Comparison of ENCODE assay signal across 20 cellular contexts in genomic region chr6:52331793-52332457, GRCh38. TPM values are rescaled to one million over a fixed set of nuclear protein-coding genes. Genes with fewer than 3 reads are reported as not detected.
DNase-seq lines count a peak whose midpoint lies in the region; ATAC-seq and TF ChIP-seq lines count a peak whose summit lies in the region.
"Had no signal": no experiment of that assay in that cellular context is flagged by ENCODE, and none has a peak within 500 bp of the region (broad histone marks: within the 10 kb centered on the region; RNA-seq: fewer than 3 reads in every experiment).

No MANE protein-coding gene starts in this region.

- H3K36me3 ChIP-seq in esophagus squamous epithelium (no peaks in the 10 kb centered on the region), stomach (no peaks in the 10 kb centered on the region), lower lobe of right lung (no peaks in the 10 kb centered on the region)
- H3K36me3 ChIP-seq: gastrocnemius medialis, neutrophil, SJCRH30 had no signal

- H3K27ac ChIP-seq in esophagus squamous epithelium (peak overlapping the region; percentile 5 to 83 (median 50)), stomach (peak overlapping the region; percentile 11 to 83 (median 78)), lower lobe of right lung (no peak overlapping the region)
- H3K27ac ChIP-seq: gastrocnemius medialis, neutrophil, SJCRH30 had no signal

- no peaks in the 10 kb centered on the region for H3K36me3 Mint-ChIP-seq in activated CD4-positive, alpha-beta T cell treated with anti-CD3 and anti-CD28 coated beads for 36 hours (ENCODE audit: low read depth)
- H3K36me3 Mint-ChIP-seq in activated CD4-positive, alpha-beta T cell treated with anti-CD3 and anti-CD28 coated beads, Interleukin-2, amount 10 ng/mL, durations not matched to agents 24 days and 14 days (ENCODE audit: low read depth) = no peaks in the 10 kb centered on the region

- TF ChIP-seq POLR2A in esophagus squamous epithelium (IDR thresholded peaks at IDR 0.05) (no peak), stomach (IDR thresholded peaks at IDR 0.05) (no peak)

- TF ChIP-seq CTCF in esophagus squamous epithelium (IDR thresholded peaks at IDR 0.05) (no peak), stomach (IDR thresholded peaks at IDR 0.05) (no peak), lower lobe of right lung (IDR thresholded peaks at IDR 0.05) (no peak)

- intact Hi-C loops in activated CD4-positive, alpha-beta T cell treated with anti-CD3 and anti-CD28 coated beads for 36 hours (cut with DNase I, micrococcal nuclease) = no loop called here
- intact Hi-C loops in esophagus squamous epithelium (cut with DNase I) = no loop called here
- intact Hi-C loops in stomach (cut with DNase I; ENCODE audit: low total_unique reads) = no loop called here
- intact Hi-C loops in lower lobe of right lung (cut with DNase I) = no loop called here
- intact Hi-C loops in activated CD4-positive, alpha-beta T cell treated with anti-CD3 and anti-CD28 coated beads, Interleukin-2, amount 10 ng/mL, durations not matched to agents 24 days and 14 days (cut with micrococcal nuclease) = no loop called here

- H3K27me3 ChIP-seq in esophagus squamous epithelium (no peaks in the 10 kb centered on the region), stomach (no peaks in the 10 kb centered on the region), lower lobe of right lung (ENCODE audit: low read depth) (no peaks in the 10 kb centered on the region)
- H3K27me3 ChIP-seq: gastrocnemius medialis, neutrophil, SJCRH30 had no signal

- TF ChIP-seq EP300 in stomach (IDR thresholded peaks at IDR 0.05) = no peak

- no peak for ATAC-seq in activated CD4-positive, alpha-beta T cell treated with anti-CD3 and anti-CD28 coated beads for 36 hours
- ATAC-seq in lower lobe of right lung = no peak
- ATAC-seq: activated T-cell treated with anti-CD3 and anti-CD28 coated beads, Interleukin-2, amount 50 U/mL, for 4 hours; gastrocnemius medialis; sciatic nerve had no signal

- no peak overlapping the region for H3K4me3 Mint-ChIP-seq in activated CD4-positive, alpha-beta T cell treated with anti-CD3 and anti-CD28 coated beads for 36 hours
- H3K4me3 Mint-ChIP-seq in activated CD4-positive, alpha-beta T cell treated with anti-CD3 and anti-CD28 coated beads, Interleukin-2, amount 10 ng/mL, durations not matched to agents 24 days and 14 days = no peak overlapping the region
- H3K4me3 Mint-ChIP-seq: activated T-cell treated with anti-CD3 and anti-CD28 coated beads, Interleukin-2, amount 50 U/mL, for 4 hours had no signal

- DNase-seq in activated CD4-positive, alpha-beta T cell treated with anti-CD3 and anti-CD28 coated beads for 36 hours = peak; percentile 11
- DNase-seq in activated CD4-positive, alpha-beta T cell treated with anti-CD3 and anti-CD28 coated beads, Interleukin-2, amount 50 U/mL, for 4 hours = no peak
- DNase-seq in NCI-H82 (lab: John Stamatoyannopoulos, UW) (peak; percentile 79), esophagus squamous epithelium (lab: John Stamatoyannopoulos, UW) (no peak), stomach (no peak), lower lobe of right lung (no peak)
- DNase-seq in activated CD4-positive, alpha-beta T cell treated with anti-CD3 and anti-CD28 coated beads, Interleukin-2, amount 50 U/mL, for 1 hour = no peak
- DNase-seq in activated CD4-positive, alpha-beta T cell treated with anti-CD3 and anti-CD28 coated beads, Interleukin-2, amount 10 ng/mL, durations not matched to agents 24 days and 14 days = no peak
- DNase-seq: ACHN; activated CD4-positive, alpha-beta T cell treated with anti-CD3 and anti-CD28 coated beads, Interleukin-2, amount 50 U/mL, for 48 hours; activated T-cell treated with anti-CD3 and anti-CD28 coated beads, Interleukin-2, amount 50 U/mL, for 4 hours; anterior cingulate cortex; gastrocnemius medialis; IMR-90; NCI-H1092; NCI-H226; stimulated activated CD4-positive, alpha-beta T cell treated with anti-CD3 and anti-CD28 coated beads, Interleukin-1b, Interleukin-23, amount 100 ng/mL, for 48 hours had no signal

- H3K4me1 Mint-ChIP-seq in activated CD4-positive, alpha-beta T cell treated with anti-CD3 and anti-CD28 coated beads for 36 hours = peaks cover 52% of the 10 kb centered on the region
- peaks cover 19% of the 10 kb centered on the region for H3K4me1 Mint-ChIP-seq in activated CD4-positive, alpha-beta T cell treated with anti-CD3 and anti-CD28 coated beads, Interleukin-2, amount 10 ng/mL, durations not matched to agents 24 days and 14 days

- H3K9me3 ChIP-seq in esophagus squamous epithelium (no peaks in the 10 kb centered on the region), stomach (no peaks in the 10 kb centered on the region), lower lobe of right lung (no peaks in the 10 kb centered on the region)
- H3K9me3 ChIP-seq: gastrocnemius medialis, neutrophil, SJCRH30 had no signal

- H3K4me1 ChIP-seq in esophagus squamous epithelium = peaks cover 0 to 73% (median 0%) of the 10 kb centered on the region in 3 donors
- peaks cover 12 to 69% (median 39%) of the 10 kb centered on the region in 4 donors for H3K4me1 ChIP-seq in stomach
- H3K4me1 ChIP-seq in lower lobe of right lung = peaks cover 21% of the 10 kb centered on the region
- H3K4me1 ChIP-seq: gastrocnemius medialis had no signal

- no peaks in the 10 kb centered on the region for H3K9me3 Mint-ChIP-seq in activated CD4-positive, alpha-beta T cell treated with anti-CD3 and anti-CD28 coated beads for 36 hours (ENCODE audit: low read depth)
- H3K9me3 Mint-ChIP-seq in activated CD4-positive, alpha-beta T cell treated with anti-CD3 and anti-CD28 coated beads, Interleukin-2, amount 10 ng/mL, durations not matched to agents 24 days and 14 days = no peaks in the 10 kb centered on the region
- H3K9me3 Mint-ChIP-seq: activated T-cell treated with anti-CD3 and anti-CD28 coated beads, Interleukin-2, amount 50 U/mL, for 4 hours had no signal

- H3K4me3 ChIP-seq in esophagus squamous epithelium (no peak overlapping the region), stomach (no peak overlapping the region), lower lobe of right lung (no peak overlapping the region)
- H3K4me3 ChIP-seq: gastrocnemius medialis, SJCRH30 had no signal

- H3K27me3 Mint-ChIP-seq in activated CD4-positive, alpha-beta T cell treated with anti-CD3 and anti-CD28 coated beads for 36 hours = no peaks in the 10 kb centered on the region
- no peaks in the 10 kb centered on the region for H3K27me3 Mint-ChIP-seq in activated CD4-positive, alpha-beta T cell treated with anti-CD3 and anti-CD28 coated beads, Interleukin-2, amount 10 ng/mL, durations not matched to agents 24 days and 14 days

- CTCF ChIA-PET in activated CD4-positive, alpha-beta T cell treated with anti-CD3 and anti-CD28 coated beads for 36 hours (lab: Charles Lee) = interaction anchor here (0.9 to 1.6 kb wide), 3 partner anchors 19 to 85 kb away, joined by 3 to 4 read pairs (median 3); no protein-coding TSS in a partner anchor

- POLR2A ChIA-PET in activated CD4-positive, alpha-beta T cell treated with anti-CD3 and anti-CD28 coated beads for 36 hours (lab: Charles Lee) = interaction anchor here (0.5 to 0.6 kb wide), 2 partner anchors 24 to 58 kb away, joined by 3 to 7 read pairs; no protein-coding TSS in a partner anchor

- no peak overlapping the region for H3K27ac Mint-ChIP-seq in activated CD4-positive, alpha-beta T cell treated with anti-CD3 and anti-CD28 coated beads for 36 hours
- no peak overlapping the region for H3K27ac Mint-ChIP-seq in activated CD4-positive, alpha-beta T cell treated with anti-CD3 and anti-CD28 coated beads, Interleukin-2, amount 10 ng/mL, durations not matched to agents 24 days and 14 days

- WGBS in esophagus squamous epithelium, 2 donors = 44 to 77% methylated on average over 4 of the region's 4 CpGs
- 84 to 92% (median 89%) methylated on average over 4 of the region's 4 CpGs for WGBS in stomach, 5 donors

RNA-seq across cellular contexts. Expression of gene PAQR8, which starts 30.0 kb away (rescaled TPM):
- 1 to 10 TPM; 9.0 to 9.1 TPM for total RNA-seq in activated CD4-positive, alpha-beta T cell treated with anti-CD3 and anti-CD28 coated beads for 36 hours
- total RNA-seq in esophagus squamous epithelium = 10 to 100 TPM in 3 of 4 donors, 1 to 10 TPM in 1; 1.7 to 22.5 (median 11.5) TPM
- 10 to 100 TPM; 14.6 to 46.1 (median 19.6) TPM for total RNA-seq in stomach
- 1 to 10 TPM; 4.0 to 5.2 (median 5.2) TPM for polyA plus RNA-seq in stomach
- total RNA-seq in lower lobe of right lung = 6.8 TPM
- total RNA-seq in activated CD4-positive, alpha-beta T cell treated with anti-CD3 and anti-CD28 coated beads, Interleukin-2, amount 10 ng/mL, durations not matched to agents 24 days and 14 days = 4.5 and 4.8 TPM in 2 replicates

RNA-seq across cellular contexts. Expression of gene MCM3, which starts 47.4 kb away (rescaled TPM):
- total RNA-seq in activated CD4-positive, alpha-beta T cell treated with anti-CD3 and anti-CD28 coated beads for 36 hours = 100 to 1,000 TPM; 276 to 279 TPM
- total RNA-seq in esophagus squamous epithelium (10 to 100 TPM; 37.5 to 70.3 (median 47.7) TPM), stomach (10 to 100 TPM; 29.0 to 50.0 (median 43.0) TPM), lower lobe of right lung (25.6 TPM)
- 10 to 100 TPM; 22.8 to 25.6 (median 24.0) TPM for polyA plus RNA-seq in stomach
- 239 and 240 TPM in 2 replicates for total RNA-seq in activated CD4-positive, alpha-beta T cell treated with anti-CD3 and anti-CD28 coated beads, Interleukin-2, amount 10 ng/mL, durations not matched to agents 24 days and 14 days

Comparison
In these comparisons a context has a peak if more than half of its experiments do, and no peak if none do; other contexts are left out.
1. DNase-seq: peak in activated CD4-positive, alpha-beta T cell treated with anti-CD3 and anti-CD28 coated beads for 36 hours (single experiment) and NCI-H82 (single experiment); none in activated CD4-positive, alpha-beta T cell treated with anti-CD3 and anti-CD28 coated beads, Interleukin-2, amount 50 U/mL, for 4 hours (0 of 2), esophagus squamous epithelium (single experiment), stomach (single experiment), lower lobe of right lung (single experiment), activated CD4-positive, alpha-beta T cell treated with anti-CD3 and anti-CD28 coated beads, Interleukin-2, amount 50 U/mL, for 1 hour (single experiment) and activated CD4-positive, alpha-beta T cell treated with anti-CD3 and anti-CD28 coated beads, Interleukin-2, amount 10 ng/mL, durations not matched to agents 24 days and 14 days (single experiment).